In genomic region chr2:24859968-24860600, GRCh38 we compare ENCODE assay signal across 2 cellular contexts.
TF ChIP-seq lines count a peak whose summit lies in the region.

No MANE protein-coding gene starts in this region.

TF ChIP-seq in HepG2, 621 proteins besides CTCF, POLR2A, EP300 and RAD21:
- TF ChIP-seq ZNF670 (CRISPR knock-in tag; IDR thresholded peaks at IDR 0.05; ENCODE audit: borderline replicate concordance), result no peak
- TF ChIP-seq FOXJ3 (CRISPR knock-in tag; IDR thresholded peaks at IDR 0.05; ENCODE audit: borderline replicate concordance), result no peak
- no peak for TF ChIP-seq PRPF4 (IDR thresholded peaks at IDR 0.05; ENCODE audit: low read depth, low read length, poor library complexity, severe bottlenecking)
- TF ChIP-seq ZNF296 (CRISPR knock-in tag; conservative IDR thresholded peaks at IDR 0.05), result no peak

TF ChIP-seq in H1, 55 proteins besides CTCF, POLR2A, EP300 and RAD21:
- no peak for TF ChIP-seq ASH2L (IDR thresholded peaks at IDR 0.05; ENCODE audit: low read length)
- no peak for TF ChIP-seq RFX5 (IDR thresholded peaks at IDR 0.05; ENCODE audit: borderline replicate concordance, low read depth, low read length)
- TF ChIP-seq TBP (IDR thresholded peaks at IDR 0.05; ENCODE audit: low read depth, low read length), result no peak
- TF ChIP-seq BACH1 (IDR thresholded peaks at IDR 0.05; ENCODE audit: low read length), result no peak
- TF ChIP-seq CHD1 (IDR thresholded peaks at IDR 0.05; ENCODE audit: low read depth, low read length), result no peak
- TF ChIP-seq ATF2 (IDR thresholded peaks at IDR 0.05; ENCODE audit: low read length), result no peak
- TF ChIP-seq BCL11A (IDR thresholded peaks at IDR 0.05; ENCODE audit: low read depth in 2 of 2, low read length in 2 of 2), result no peak
- no peak for TF ChIP-seq RBBP5 (IDR thresholded peaks at IDR 0.05; ENCODE audit: borderline replicate concordance, low read depth, low read length)
- TF ChIP-seq TCF12 (IDR thresholded peaks at IDR 0.05; ENCODE audit: low read depth, low read length), result no peak
- no peak for TF ChIP-seq SP1 (IDR thresholded peaks at IDR 0.05; ENCODE audit: low read depth, low read length)
- TF ChIP-seq GABPA (IDR thresholded peaks at IDR 0.05; ENCODE audit: borderline replicate concordance, insufficient read depth, low read length), result no peak
- no peak for TF ChIP-seq CHD7 (IDR thresholded peaks at IDR 0.05; ENCODE audit: insufficient replicate concordance, low read length)
- no peak for TF ChIP-seq USF2 (IDR thresholded peaks at IDR 0.05; ENCODE audit: low read length)
- TF ChIP-seq CBX5 (IDR thresholded peaks at IDR 0.05; ENCODE audit: low read depth, low read length), result no peak
- TF ChIP-seq ZNF274 (IDR thresholded peaks at IDR 0.05; ENCODE audit: borderline replicate concordance, extremely low read depth, low read length), result no peak
- TF ChIP-seq YY1 (IDR thresholded peaks at IDR 0.05; ENCODE audit: low read depth, low read length), result no peak
- TF ChIP-seq POU5F1 (IDR thresholded peaks at IDR 0.05; ENCODE audit: low read depth, low read length), result no peak
- TF ChIP-seq HDAC2 (IDR thresholded peaks at IDR 0.05; ENCODE audit: borderline replicate concordance in 1 of 2, low read depth in 2 of 2, low read length in 2 of 2), result no peak
- no peak for TF ChIP-seq NRF1 (IDR thresholded peaks at IDR 0.05; ENCODE audit: low read depth, low read length)
- TF ChIP-seq SP4 (IDR thresholded peaks at IDR 0.05; ENCODE audit: low read length), result no peak
